8 cellular contexts compared by ENCODE assay signal in genomic region chr3:152205097-152205593, GRCh38.
DNase-seq lines count a peak whose midpoint lies in the region; ATAC-seq, FAIRE-seq and TF ChIP-seq lines count a peak whose summit lies in the region.

No MANE protein-coding gene starts in this region.

- peaks cover 14% of the 10 kb centered on the region for H3K4me1 Mint-ChIP-seq in endothelial cell (ENCODE audit: unreplicated experiment)

- H3K4me3 Mint-ChIP-seq in endothelial cell (ENCODE audit: unreplicated experiment) = no peak overlapping the region

- H3K9me3 ChIP-seq in SK-N-MC (ENCODE audit: low read depth, low read length) = no peaks in the 10 kb centered on the region

- ATAC-seq in HG02678 (IDR thresholded peaks at IDR 0.05; ENCODE audit: unreplicated experiment) (peak; percentile 39), HG03280 (IDR thresholded peaks at IDR 0.05; ENCODE audit: unreplicated experiment) (no peak)

- no peak for TF ChIP-seq POLR2A in GM12892 (IDR thresholded peaks at IDR 0.05; ENCODE audit: low read depth, low read length)

- peak; percentile 97 for FAIRE-seq in GM12892 (lab: Jason Lieb, UNC)

- H3K27ac Mint-ChIP-seq in endothelial cell (ENCODE audit: unreplicated experiment) = no peak overlapping the region

- H3K36me3 Mint-ChIP-seq in endothelial cell (ENCODE audit: low read depth, unreplicated experiment) = no peaks in the 10 kb centered on the region

- no peaks in the 10 kb centered on the region for H3K9me3 Mint-ChIP-seq in endothelial cell (ENCODE audit: unreplicated experiment)

- no peaks in the 10 kb centered on the region for H3K36me3 ChIP-seq in SK-N-MC (ENCODE audit: insufficient read depth, low read length)

- peak overlapping the region; percentile 88 for H3K27ac ChIP-seq in SK-N-MC

- H3K9ac ChIP-seq in SK-N-MC (ENCODE audit: insufficient read length) = peak overlapping the region; percentile 50

- H3K4me3 ChIP-seq in SK-N-MC = peak overlapping the region; percentile 63

- DNase-seq in GM12892 (ENCODE audit: insufficient read length) (no peak), SK-N-MC (ENCODE audit: low read depth, low spot score) (no peak), midbrain (lab: John Stamatoyannopoulos, UW) (peak; percentile 38), C1 segment of cervical spinal cord (lab: John Stamatoyannopoulos, UW) (no peak), endothelial cell (ENCODE audit: low spot score) (no peak)
- DNase-seq in activated CD4-positive, CD25-positive, alpha-beta regulatory T cell (lab: John Stamatoyannopoulos, UW) = no peak

- no peak for TF ChIP-seq CTCF in endothelial cell (IDR thresholded peaks at IDR 0.05; ENCODE audit: unreplicated experiment)

- no peaks in the 10 kb centered on the region for H3K27me3 Mint-ChIP-seq in endothelial cell (ENCODE audit: unreplicated experiment)
